20 cellular contexts compared by ENCODE assay signal in genomic region chr14:61623927-61624326, GRCh38.
"Had no signal": no experiment of that assay in that cellular context is flagged by ENCODE, and none has a peak within 500 bp of the region (broad histone marks: within the 10 kb centered on the region; RNA-seq: fewer than 3 reads in every experiment).

No MANE protein-coding gene starts in this region.

- H3K27ac ChIP-seq: brain microvascular endothelial cell, cardiac muscle cell, SJSA1 had no signal

- H3K27ac Mint-ChIP-seq: activated CD8-positive, alpha-beta T cell treated with anti-CD3 and anti-CD28 coated beads for 36 hours; activated naive CD4-positive, alpha-beta T cell treated with anti-CD3 and anti-CD28 coated beads, Interleukin-2, amount 50 U/mL, for 72 hours; activated naive CD8-positive, alpha-beta T cell treated with anti-CD3 and anti-CD28 coated beads, Interleukin-2, amount 50 U/mL, for 24 hours; activated T-helper 1 cell treated with anti-CD3 and anti-CD28 coated beads, Interleukin-12 subunit alpha, Interleukin-12 subunit beta, Interleukin-2, Interleukin-4 antibody, amounts not matched to agents 30 ng/mL and 10 ng/mL and 1 ng/mL, durations not matched to agents 14 hours and 24 hours and 36 hours; T-helper 1 cell treated with Interleukin-12 subunit alpha and Interleukin-12 subunit beta and Interleukin-4 antibody, amounts not matched to agents 30 μg/mL and 1 μg/mL, for 36 hours had no signal

- ATAC-seq: activated CD4-positive, CD25-positive, alpha-beta regulatory T cell treated with anti-CD3 and anti-CD28 coated beads, Interleukin-2, amount 50 U/mL, for 24 hours; activated CD8-positive, alpha-beta T cell treated with anti-CD3 and anti-CD28 coated beads for 36 hours; activated naive CD8-positive, alpha-beta T cell treated with anti-CD3 and anti-CD28 coated beads, Interleukin-2, amount 50 U/mL, for 24 hours; PC-3 had no signal

- DNase-seq: activated CD4-positive, alpha-beta T cell treated with anti-CD3 and anti-CD28 coated beads for 4 hours; activated CD8-positive, alpha-beta memory T cell treated with anti-CD3 and anti-CD28 coated beads, Interleukin-2, amount 50 U/mL, for 4 hours; activated CD8-positive, alpha-beta T cell treated with anti-CD3 and anti-CD28 coated beads for 36 hours; activated effector memory CD4-positive, alpha-beta T cell treated with anti-CD3 and anti-CD28 coated beads, Interleukin-2, amount 50 U/mL, for 16 hours; activated naive CD4-positive, alpha-beta T cell treated with Interleukin-2 at 50 U/mL for 16 hours; activated naive CD8-positive, alpha-beta T cell treated with anti-CD3 and anti-CD28 coated beads, Interleukin-2, amount 50 U/mL, for 24 hours; brain microvascular endothelial cell; NCI-H1092; NCI-H1417 treated with DMSO at 0.1 percent for 48 hours; NCI-H1694; NCI-H2029 treated with DMSO at 0.1 percent for 48 hours; NCI-H510A treated with DMSO at 0.1 percent for 48 hours; PC-3; SHP77 had no signal

- H3K9me3 ChIP-seq: SJSA1 had no signal

- H3K4me3 Mint-ChIP-seq: activated CD8-positive, alpha-beta T cell treated with anti-CD3 and anti-CD28 coated beads for 36 hours; activated naive CD8-positive, alpha-beta T cell treated with anti-CD3 and anti-CD28 coated beads, Interleukin-2, amount 50 U/mL, for 24 hours; activated T-helper 1 cell treated with anti-CD3 and anti-CD28 coated beads, Interleukin-12 subunit alpha, Interleukin-12 subunit beta, Interleukin-2, Interleukin-4 antibody, amounts not matched to agents 30 ng/mL and 10 ng/mL and 1 ng/mL, durations not matched to agents 14 hours and 24 hours and 36 hours; T-helper 1 cell treated with Interleukin-12 subunit alpha and Interleukin-12 subunit beta and Interleukin-4 antibody, amounts not matched to agents 30 μg/mL and 1 μg/mL, for 36 hours had no signal

- H3K36me3 ChIP-seq: brain microvascular endothelial cell, cardiac muscle cell, SJSA1 had no signal

- H3K27me3 ChIP-seq: brain microvascular endothelial cell, cardiac muscle cell, SJSA1 had no signal

- H3K4me3 ChIP-seq: cardiac muscle cell, SJSA1 had no signal

- H3K27me3 Mint-ChIP-seq: activated CD8-positive, alpha-beta T cell treated with anti-CD3 and anti-CD28 coated beads for 36 hours; activated naive CD8-positive, alpha-beta T cell treated with anti-CD3 and anti-CD28 coated beads, Interleukin-2, amount 50 U/mL, for 24 hours had no signal
